ENCODE assay signal across 29 cellular contexts in genomic region chr1:56190975-56191768, GRCh38.
DNase-seq lines count a peak whose midpoint lies in the region; TF ChIP-seq lines count a peak whose summit lies in the region.
"Had no signal": no experiment of that assay in that cellular context is flagged by ENCODE, and none has a peak within 500 bp of the region (broad histone marks: within the 10 kb centered on the region; RNA-seq: fewer than 3 reads in every experiment).

No MANE protein-coding gene starts in this region.

- H3K4me1 Mint-ChIP-seq in MCF 10A (ENCODE audit: insufficient read depth, unreplicated experiment) = peaks cover 28% of the 10 kb centered on the region
- peaks cover 9% of the 10 kb centered on the region for H3K4me1 Mint-ChIP-seq in progenitor cell of endocrine pancreas (ENCODE audit: low read depth)
- H3K4me1 Mint-ChIP-seq: central memory CD8-positive, alpha-beta T cell; naive thymus-derived CD8-positive, alpha-beta T cell; stimulated activated effector memory CD8-positive, alpha-beta T cell treated with anti-CD3 and anti-CD28 coated beads, Interleukin-12 subunit alpha, Interleukin-12 subunit beta, amount 100 ng/mL, for 72 hours; T-helper 17 cell had no signal

- H3K4me1 ChIP-seq in breast epithelium (no peaks in the 10 kb centered on the region), fibroblast of lung (ENCODE audit: control insufficient read depth, extremely low read depth, insufficient read depth, low read length) (peaks cover 3% of the 10 kb centered on the region), smooth muscle cell (ENCODE audit: low read depth) (peaks cover 25% of the 10 kb centered on the region), spleen (no peaks in the 10 kb centered on the region), BE2C (no peaks in the 10 kb centered on the region)
- H3K4me1 ChIP-seq: foreskin keratinocyte had no signal

- DNase-seq in MCF 10A (ENCODE audit: unreplicated experiment) (peak; percentile 68), breast epithelium (ENCODE audit: low spot score in 2 of 2) (no peak), RPMI7951 (ENCODE audit: low read depth) (peak; percentile 70), fibroblast of lung (ENCODE audit: low read depth in 2 of 2) (peak; percentile 46 to 51), smooth muscle cell (lab: John Stamatoyannopoulos, UW; ENCODE audit: unreplicated experiment) (no peak), progenitor cell of endocrine pancreas (ENCODE audit: low spot score, unreplicated experiment) (no peak), spleen (no peak), BE2C (no peak)
- DNase-seq: 8988T; activated CD8-positive, alpha-beta T cell treated with anti-CD3 and anti-CD28 coated beads, Interleukin-2, amount 10 ng/mL, durations not matched to agents 7 days and 5 days; activated T-cell treated with anti-CD3 and anti-CD28 coated beads, Interleukin-2, amount 50 U/mL, for 72 hours; CD8-positive, alpha-beta T cell; effector memory CD4-positive, alpha-beta T cell; foreskin keratinocyte; H9; mesendoderm; MV-4-11; naive thymus-derived CD8-positive, alpha-beta T cell; NCI-H187 treated with DMSO at 0.1 percent for 48 hours; NCI-H446 treated with DMSO at 0.1 percent for 48 hours; posterior cingulate gyrus; SHP77 treated with DMSO at 0.1 percent for 48 hours; stimulated activated CD4-positive, alpha-beta T cell treated with anti-CD3 and anti-CD28 coated beads, Interleukin-12 subunit alpha, Interleukin-12 subunit beta, amount 100 ng/mL, for 4 hours; T-helper 17 cell had no signal

- no peak overlapping the region for H2AFZ ChIP-seq in fibroblast of lung (ENCODE audit: low read length)
- H2AFZ ChIP-seq in smooth muscle cell (ENCODE audit: low read depth) = no peak overlapping the region

- H3K36me3 Mint-ChIP-seq in MCF 10A (ENCODE audit: insufficient read depth, unreplicated experiment) (no peaks in the 10 kb centered on the region), progenitor cell of endocrine pancreas (ENCODE audit: insufficient read depth) (no peaks in the 10 kb centered on the region)
- H3K36me3 Mint-ChIP-seq: activated naive CD8-positive, alpha-beta T cell; CD8-positive, alpha-beta T cell; naive thymus-derived CD8-positive, alpha-beta T cell; stimulated activated effector memory CD8-positive, alpha-beta T cell treated with anti-CD3 and anti-CD28 coated beads, Interleukin-12 subunit alpha, Interleukin-12 subunit beta, amount 100 ng/mL, for 72 hours; WTC11 had no signal

- H3K9me3 ChIP-seq in breast epithelium = no peaks in the 10 kb centered on the region
- no peaks in the 10 kb centered on the region for H3K9me3 ChIP-seq in fibroblast of lung (ENCODE audit: control insufficient read depth, insufficient read depth, low read depth, low read length)
- H3K9me3 ChIP-seq in smooth muscle cell (replicated peaks; ENCODE audit: low read depth) = no peaks in the 10 kb centered on the region
- no peaks in the 10 kb centered on the region for H3K9me3 ChIP-seq in spleen
- no peaks in the 10 kb centered on the region for H3K9me3 ChIP-seq in BE2C
- H3K9me3 ChIP-seq: tibial artery had no signal

- CTCF ChIA-PET in MCF 10A (lab: Yijun Ruan, JAX) = interaction anchor here (0.7 to 2.7 kb wide), 3 partner anchors 10 to 131 kb away, joined by 3 to 12 read pairs (median 4); no protein-coding TSS in a partner anchor

- POLR2A ChIA-PET in MCF 10A (lab: Yijun Ruan, JAX) = interaction anchor here (1.3 kb wide), 1 partner anchor 9 kb away, joined by 4 read pairs; no protein-coding TSS in a partner anchor

- whole genome bisulfite sequencing in smooth muscle cell (ENCODE audit: low lambda C conversion rate) = 34% methylated on average over 11 of the region's 11 CpGs
- WGBS in spleen, 5 donors = 78 to 90% (median 87%) methylated on average over 11 of the region's 11 CpGs

- H3K9ac ChIP-seq in fibroblast of lung (ENCODE audit: insufficient read depth, low read length) = no peak overlapping the region
- H3K9ac ChIP-seq in smooth muscle cell (ENCODE audit: low read depth) = no peak overlapping the region

- TF ChIP-seq CTCF in MCF 10A (IDR thresholded peaks at IDR 0.05; ENCODE audit: unreplicated experiment) = no peak
- no peak for TF ChIP-seq CTCF in breast epithelium (IDR thresholded peaks at IDR 0.05)
- no peak for TF ChIP-seq CTCF in fibroblast of lung (conservative IDR thresholded peaks at IDR 0.05 in 1 of 2, IDR thresholded peaks at IDR 0.05 in 1 of 2; ENCODE audit: low read depth in 1 of 2, low read length in 2 of 2)
- no peak for TF ChIP-seq CTCF in smooth muscle cell (IDR thresholded peaks at IDR 0.05; ENCODE audit: borderline replicate concordance, insufficient read depth, poor library complexity, severe bottlenecking)
- no peak for TF ChIP-seq CTCF in progenitor cell of endocrine pancreas (IDR thresholded peaks at IDR 0.05; ENCODE audit: unreplicated experiment)
- no peak for TF ChIP-seq CTCF in spleen (IDR thresholded peaks at IDR 0.05 in 8 of 11, conservative IDR thresholded peaks at IDR 0.05 in 3 of 11)
- TF ChIP-seq CTCF in BE2C (IDR thresholded peaks at IDR 0.05; ENCODE audit: low read depth, low read length) = no peak

- no peak overlapping the region for H3K27ac Mint-ChIP-seq in MCF 10A (ENCODE audit: low read depth, unreplicated experiment)
- H3K27ac Mint-ChIP-seq in progenitor cell of endocrine pancreas = no peak overlapping the region
- H3K27ac Mint-ChIP-seq: activated CD8-positive, alpha-beta T cell treated with anti-CD3 and anti-CD28 coated beads, Interleukin-2, amount 10 ng/mL, durations not matched to agents 7 days and 5 days; activated naive CD8-positive, alpha-beta T cell; activated T-cell treated with anti-CD3 and anti-CD28 coated beads, Interleukin-2, amount 50 U/mL, for 72 hours; CD8-positive, alpha-beta T cell; naive thymus-derived CD8-positive, alpha-beta T cell; stimulated activated effector memory CD8-positive, alpha-beta T cell treated with anti-CD3 and anti-CD28 coated beads, Interleukin-12 subunit alpha, Interleukin-12 subunit beta, amount 100 ng/mL, for 72 hours; T-helper 17 cell; WTC11 had no signal

- no peaks in the 10 kb centered on the region for H3K79me2 ChIP-seq in fibroblast of lung (ENCODE audit: control insufficient read depth, insufficient read depth, low read length)
- no peaks in the 10 kb centered on the region for H3K79me2 ChIP-seq in smooth muscle cell (ENCODE audit: low read depth)

- BruUV-seq in MCF 10A (replicated peaks; lab: Mats Ljungman, UMichigan) = no TSS peak

- H3K4me2 ChIP-seq in fibroblast of lung (ENCODE audit: extremely low read depth, insufficient read depth, low read length) (no peak overlapping the region), smooth muscle cell (peak overlapping the region; percentile 34)

- H3K27ac ChIP-seq in breast epithelium = no peak overlapping the region
- no peak overlapping the region for H3K27ac ChIP-seq in fibroblast of lung (ENCODE audit: insufficient read depth, low read length)
- H3K27ac ChIP-seq in smooth muscle cell (ENCODE audit: low read depth) = peak overlapping the region; percentile 58
- no peak overlapping the region for H3K27ac ChIP-seq in spleen
- H3K27ac ChIP-seq: foreskin keratinocyte, tibial artery had no signal

- no peak overlapping the region for H3K4me3 ChIP-seq in breast epithelium
- H3K4me3 ChIP-seq in fibroblast of lung (replicated peaks in 1 of 4; ENCODE audit: control extremely low read depth in 1 of 4, insufficient read depth in 1 of 4, low read depth in 3 of 4, low read length in 4 of 4) = no peak overlapping the region
- no peak overlapping the region for H3K4me3 ChIP-seq in smooth muscle cell
- H3K4me3 ChIP-seq in spleen = no peak overlapping the region
- no peak overlapping the region for H3K4me3 ChIP-seq in BE2C (ENCODE audit: low read depth, low read length)
- H3K4me3 ChIP-seq: tibial artery had no signal

- no peak for TF ChIP-seq POLR2A in breast epithelium (IDR thresholded peaks at IDR 0.05)
- TF ChIP-seq POLR2A in spleen (IDR thresholded peaks at IDR 0.05) = no peak

- H3F3A ChIP-seq in smooth muscle cell (ENCODE audit: low read depth) = peaks cover 12% of the 10 kb centered on the region

- intact Hi-C loops in MCF 10A (cut with micrococcal nuclease) (no loop called here), breast epithelium (cut with DNase I; ENCODE audit: low total_unique reads) (no loop called here), spleen (cut with DNase I; ENCODE audit: low total_unique reads) (no loop called here)

- H3K36me3 ChIP-seq in breast epithelium (no peaks in the 10 kb centered on the region), fibroblast of lung (ENCODE audit: control insufficient read depth, insufficient read depth, low read length) (no peaks in the 10 kb centered on the region), smooth muscle cell (ENCODE audit: low read depth) (no peaks in the 10 kb centered on the region), spleen (no peaks in the 10 kb centered on the region), BE2C (no peaks in the 10 kb centered on the region)
- H3K36me3 ChIP-seq: tibial artery had no signal

- H3K9me3 Mint-ChIP-seq in MCF 10A (ENCODE audit: unreplicated experiment) (no peaks in the 10 kb centered on the region), progenitor cell of endocrine pancreas (ENCODE audit: low read depth) (no peaks in the 10 kb centered on the region)
- H3K9me3 Mint-ChIP-seq: activated T-cell treated with anti-CD3 and anti-CD28 coated beads, Interleukin-2, amount 50 U/mL, for 72 hours; CD8-positive, alpha-beta T cell; central memory CD8-positive, alpha-beta T cell; H9; stimulated activated effector memory CD8-positive, alpha-beta T cell treated with anti-CD3 and anti-CD28 coated beads, Interleukin-12 subunit alpha, Interleukin-12 subunit beta, amount 100 ng/mL, for 72 hours had no signal

- H3K27me3 ChIP-seq in breast epithelium (no peaks in the 10 kb centered on the region), fibroblast of lung (ENCODE audit: control insufficient read depth, insufficient read depth, low read length) (no peaks in the 10 kb centered on the region), smooth muscle cell (ENCODE audit: low read depth) (no peaks in the 10 kb centered on the region), spleen (replicated peaks in 1 of 7) (no peaks in the 10 kb centered on the region), BE2C (no peaks in the 10 kb centered on the region)
- H3K27me3 ChIP-seq: foreskin keratinocyte, tibial artery had no signal

- H3K4me3 Mint-ChIP-seq in MCF 10A (ENCODE audit: unreplicated experiment) (no peak overlapping the region), progenitor cell of endocrine pancreas (ENCODE audit: low read depth) (no peak overlapping the region)
- H3K4me3 Mint-ChIP-seq: activated CD8-positive, alpha-beta T cell treated with anti-CD3 and anti-CD28 coated beads, Interleukin-2, amount 10 ng/mL, durations not matched to agents 7 days and 5 days; activated naive CD8-positive, alpha-beta T cell; activated T-cell treated with anti-CD3 and anti-CD28 coated beads, Interleukin-2, amount 50 U/mL, for 72 hours; CD8-positive, alpha-beta T cell; central memory CD8-positive, alpha-beta T cell; H9; naive thymus-derived CD8-positive, alpha-beta T cell; stimulated activated effector memory CD8-positive, alpha-beta T cell treated with anti-CD3 and anti-CD28 coated beads, Interleukin-12 subunit alpha, Interleukin-12 subunit beta, amount 100 ng/mL, for 72 hours; T-helper 17 cell; WTC11 had no signal

- H3K27me3 Mint-ChIP-seq in MCF 10A (ENCODE audit: insufficient read depth, unreplicated experiment) (no peaks in the 10 kb centered on the region), progenitor cell of endocrine pancreas (no peaks in the 10 kb centered on the region)
- H3K27me3 Mint-ChIP-seq: activated naive CD8-positive, alpha-beta T cell; central memory CD8-positive, alpha-beta T cell; naive thymus-derived CD8-positive, alpha-beta T cell had no signal

- H4K20me1 ChIP-seq in fibroblast of lung (ENCODE audit: control insufficient read depth, extremely low read depth, insufficient read depth, low read length) = no peaks in the 10 kb centered on the region
- H4K20me1 ChIP-seq in smooth muscle cell (ENCODE audit: low read depth) = no peaks in the 10 kb centered on the region

Comparison
In these comparisons a context has a peak if more than half of its experiments do, and no peak if none do; other contexts are left out.
1. DNase-seq: peak in MCF 10A (single experiment), RPMI7951 (single experiment) and fibroblast of lung (2 of 2); none in breast epithelium (0 of 2), smooth muscle cell (single experiment), progenitor cell of endocrine pancreas (single experiment), spleen (single experiment) and BE2C (single experiment).